Comparison of ENCODE assay signal across 1 cellular context in the genomic region with DNA sequence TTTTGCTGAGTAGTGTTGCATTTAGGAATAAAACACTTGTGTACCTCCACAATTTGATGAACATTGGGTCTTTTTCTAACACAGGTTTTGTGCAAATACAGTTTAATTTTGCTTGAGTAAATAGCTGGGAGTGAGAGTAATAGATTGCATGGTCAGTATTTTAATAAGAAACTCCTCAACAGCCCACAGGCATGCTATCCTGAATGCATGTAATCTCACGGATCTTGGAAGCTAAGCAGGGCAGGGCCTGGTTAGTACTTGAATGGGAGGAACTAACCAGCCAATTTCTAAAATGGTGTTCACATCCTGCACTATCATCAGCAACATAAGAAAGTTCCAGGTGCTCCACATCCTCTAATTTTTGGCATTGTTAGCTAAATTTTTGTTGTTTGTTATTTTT.
TF ChIP-seq lines count a peak whose summit lies in the region.

No MANE protein-coding gene starts in this region.

TF ChIP-seq in H1, 55 proteins besides CTCF, POLR2A, EP300 and RAD21:
- peak; percentile 93 for TF ChIP-seq TBP (IDR thresholded peaks at IDR 0.05; ENCODE audit: low read depth, low read length)
- TF ChIP-seq BACH1 (IDR thresholded peaks at IDR 0.05; ENCODE audit: low read length), result no peak
